Comparison of ENCODE assay signal across 6 cellular contexts in the genomic region with DNA sequence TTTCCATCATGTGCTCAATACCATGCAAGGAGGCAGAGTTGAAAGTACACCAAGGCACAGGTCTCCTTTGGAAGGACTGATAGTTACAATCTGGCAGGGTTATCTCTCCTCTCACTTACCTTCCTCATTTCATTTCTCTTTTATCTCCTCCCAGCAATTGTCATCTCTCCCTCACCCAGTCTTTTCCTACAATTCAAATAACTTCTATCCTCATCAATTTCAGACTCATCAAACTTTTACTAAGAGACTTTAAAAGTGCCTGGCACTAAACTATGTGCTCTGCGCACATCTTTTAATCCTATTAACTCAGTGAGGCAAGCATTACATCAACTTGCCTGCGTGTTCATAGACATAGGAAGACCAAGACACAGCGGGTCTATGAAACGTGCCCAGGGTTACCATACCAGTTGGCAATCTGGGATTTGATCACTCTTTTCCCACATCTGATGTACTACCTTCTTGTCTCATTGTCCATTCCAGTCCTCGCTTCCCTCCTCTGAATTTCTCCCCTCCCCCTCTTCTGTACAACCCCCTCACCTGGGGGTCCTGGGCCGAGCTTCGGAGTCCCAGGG. TPM values are rescaled to one million over a fixed set of nuclear protein-coding genes. Genes with fewer than 3 reads are reported as not detected.
A peak's percentile ranks its signal among the peaks of the same experiment; 100 is the strongest.
DNase-seq lines count a peak whose midpoint lies in the region; ATAC-seq, FAIRE-seq and TF ChIP-seq lines count a peak whose summit lies in the region.

No MANE protein-coding gene starts in this region.

- H3K36me3 Mint-ChIP-seq in stimulated activated naive CD8-positive, alpha-beta T cell treated with anti-CD3 and anti-CD28 coated beads, Interleukin-15, Interleukin-2, amounts not matched to agents 100 ng/mL and 50 ng/mL, for 24 hours (ENCODE audit: low read depth) = peaks cover 43% of the 10 kb centered on the region

- peak overlapping the region; percentile 60 for H2AFZ ChIP-seq in neuron (ENCODE audit: low read depth, low read length)

- no peak for DNase-seq in stimulated activated naive CD8-positive, alpha-beta T cell treated with anti-CD3 and anti-CD28 coated beads, Interleukin-15, Interleukin-2, amounts not matched to agents 100 U/mL and 50 U/mL, for 24 hours
- DNase-seq in bronchial epithelial cell (ENCODE audit: low read depth) = peak; percentile 35
- DNase-seq in iPS-NIHi7 (ENCODE audit: extremely low spot score) = no peak
- no peak for DNase-seq in COR-L47 (lab: John Stamatoyannopoulos, UW)

- H3K4me1 ChIP-seq in neuron (ENCODE audit: insufficient read depth, low read length) = peaks cover 13% of the 10 kb centered on the region

- no peak for ATAC-seq in stimulated activated naive CD8-positive, alpha-beta T cell treated with anti-CD3 and anti-CD28 coated beads, Interleukin-15, Interleukin-2, amounts not matched to agents 100 U/mL and 50 U/mL, for 24 hours

- peaks cover 64% of the 10 kb centered on the region for H3K4me1 Mint-ChIP-seq in stimulated activated naive CD8-positive, alpha-beta T cell treated with anti-CD3 and anti-CD28 coated beads, Interleukin-15, Interleukin-2, amounts not matched to agents 100 ng/mL and 50 ng/mL, for 24 hours (ENCODE audit: low read depth)

- peak overlapping the region; percentile 95 for H3K4me3 ChIP-seq in bronchial epithelial cell (ENCODE audit: low read depth, low read length)
- peak overlapping the region; percentile 83 for H3K4me3 ChIP-seq in neuron (ENCODE audit: low read length)

- TF ChIP-seq CTCF in bronchial epithelial cell (IDR thresholded peaks at IDR 0.05; ENCODE audit: insufficient read depth, low read length, severe bottlenecking) = no peak

- H3K9me3 Mint-ChIP-seq in stimulated activated naive CD8-positive, alpha-beta T cell treated with anti-CD3 and anti-CD28 coated beads, Interleukin-15, Interleukin-2, amounts not matched to agents 100 ng/mL and 50 ng/mL, for 24 hours = no peaks in the 10 kb centered on the region

- no peaks in the 10 kb centered on the region for H3K9me3 ChIP-seq in neuron (ENCODE audit: low read length)

- no peaks in the 10 kb centered on the region for H3K27me3 Mint-ChIP-seq in stimulated activated naive CD8-positive, alpha-beta T cell treated with anti-CD3 and anti-CD28 coated beads, Interleukin-15, Interleukin-2, amounts not matched to agents 100 ng/mL and 50 ng/mL, for 24 hours

- H3K36me3 ChIP-seq in bronchial epithelial cell (ENCODE audit: control insufficient read depth, insufficient read depth, low read length) (peaks cover 14% of the 10 kb centered on the region), neuron (ENCODE audit: insufficient read depth, low read length) (peaks cover 39% of the 10 kb centered on the region)

- H3K27ac Mint-ChIP-seq in stimulated activated naive CD8-positive, alpha-beta T cell treated with anti-CD3 and anti-CD28 coated beads, Interleukin-15, Interleukin-2, amounts not matched to agents 100 ng/mL and 50 ng/mL, for 24 hours = peak overlapping the region; percentile 82

- FAIRE-seq in bronchial epithelial cell (lab: Jason Lieb, UNC) = no peak

- peak overlapping the region; percentile 87 for H3K4me3 Mint-ChIP-seq in stimulated activated naive CD8-positive, alpha-beta T cell treated with anti-CD3 and anti-CD28 coated beads, Interleukin-15, Interleukin-2, amounts not matched to agents 100 ng/mL and 50 ng/mL, for 24 hours

- H3K27me3 ChIP-seq in bronchial epithelial cell (ENCODE audit: control insufficient read depth, insufficient read depth, low read length) (no peaks in the 10 kb centered on the region), neuron (ENCODE audit: insufficient read depth, low read length) (no peaks in the 10 kb centered on the region)

RNA-seq across cellular contexts. Expression of gene VARS1, which starts 1.2 kb away (rescaled TPM):
- 40.8 and 53.2 TPM in 2 replicates for total RNA-seq in bronchial epithelial cell

RNA-seq across cellular contexts. Expression of gene LSM2, which starts 12.4 kb away (rescaled TPM):
- total RNA-seq in bronchial epithelial cell = 28.9 and 29.2 TPM in 2 replicates

RNA-seq across cellular contexts. Expression of gene VWA7, which starts 17.3 kb away (rescaled TPM):
- 0.26 and 1.4 TPM in 2 replicates for total RNA-seq in bronchial epithelial cell

RNA-seq across cellular contexts. Expression of gene HSPA1L, which starts 20.7 kb away (rescaled TPM):
- total RNA-seq in bronchial epithelial cell = 0.53 and 1.4 TPM in 2 replicates

RNA-seq across cellular contexts. Expression of gene HSPA1A, which starts 21.0 kb away (rescaled TPM):
- total RNA-seq in bronchial epithelial cell = 50.3 and 55.3 TPM in 2 replicates
